ENCODE assay signal across 18 cellular contexts in genomic region chr2:96591494-96591893, GRCh38. TPM values are rescaled to one million over a fixed set of nuclear protein-coding genes. Genes with fewer than 3 reads are reported as not detected.
A peak's percentile ranks its signal among the peaks of the same experiment; 100 is the strongest.
DNase-seq lines count a peak whose midpoint lies in the region; ATAC-seq and TF ChIP-seq lines count a peak whose summit lies in the region.
"Had no signal": no experiment of that assay in that cellular context is flagged by ENCODE, and none has a peak within 500 bp of the region (broad histone marks: within the 10 kb centered on the region; RNA-seq: fewer than 3 reads in every experiment).

No MANE protein-coding gene starts in this region.

- H3K4me1 Mint-ChIP-seq in CD8-positive, alpha-beta memory T cell, result peaks cover 44 to 73% (median 60%) of the 10 kb centered on the region in 3 donors
- H3K4me1 Mint-ChIP-seq in central memory CD8-positive, alpha-beta T cell, result peaks cover 75% of the 10 kb centered on the region
- peaks cover 4% of the 10 kb centered on the region for H3K4me1 Mint-ChIP-seq in memory B cell

- in situ Hi-C loops in gastrocnemius medialis (cut with MboI; ENCODE audit: low sequenced_read_pairs in 4 of 4), result no loop called here

- H3K36me3 ChIP-seq in CD8-positive, alpha-beta memory T cell (ENCODE audit: insufficient read depth, low read length), result peaks cover 7% of the 10 kb centered on the region
- peaks cover 0 to 39% of the 10 kb centered on the region in 2 donors for H3K36me3 ChIP-seq in gastrocnemius medialis

- no peak for TF ChIP-seq POLR2A in gastrocnemius medialis (IDR thresholded peaks at IDR 0.05)

- no peak for TF ChIP-seq CTCF in gastrocnemius medialis (IDR thresholded peaks at IDR 0.05 in 4 of 5, conservative IDR thresholded peaks at IDR 0.05 in 1 of 5)

- H3K27me3 ChIP-seq in CD8-positive, alpha-beta memory T cell (ENCODE audit: insufficient read depth, low read length, poor library complexity, severe bottlenecking), result no peaks in the 10 kb centered on the region
- H3K27me3 ChIP-seq in gastrocnemius medialis, result no peaks in the 10 kb centered on the region
- H3K27me3 ChIP-seq: BLaER1 treated with 17β-estradiol and CSF1 and Interleukin-3, amounts not matched to agents 10 nM and 100 nM had no signal

- CTCF ChIA-PET in CD8-positive, alpha-beta memory T cell (lab: Charles Lee), result no interaction called here

- POLR2A ChIA-PET in CD8-positive, alpha-beta memory T cell (lab: Charles Lee), result no interaction called here

- H3K9me3 ChIP-seq in CD8-positive, alpha-beta memory T cell (ENCODE audit: low read length), result no peaks in the 10 kb centered on the region
- no peaks in the 10 kb centered on the region for H3K9me3 ChIP-seq in gastrocnemius medialis
- H3K9me3 ChIP-seq: Caco-2 had no signal

- peaks cover 11 to 60% (median 14%) of the 10 kb centered on the region in 3 donors for H3K36me3 Mint-ChIP-seq in CD8-positive, alpha-beta memory T cell
- H3K36me3 Mint-ChIP-seq in central memory CD8-positive, alpha-beta T cell (ENCODE audit: insufficient read depth), result peaks cover 21% of the 10 kb centered on the region
- peaks cover 32% of the 10 kb centered on the region for H3K36me3 Mint-ChIP-seq in memory B cell

- H3K4me3 Mint-ChIP-seq in CD8-positive, alpha-beta memory T cell, result no peak overlapping the region
- no peak overlapping the region for H3K4me3 Mint-ChIP-seq in central memory CD8-positive, alpha-beta T cell
- H3K4me3 Mint-ChIP-seq in memory B cell, result no peak overlapping the region
- H3K4me3 Mint-ChIP-seq: CD8-positive, alpha-beta T cell; HFFc6 had no signal

- H3K27me3 Mint-ChIP-seq in CD8-positive, alpha-beta memory T cell, result no peaks in the 10 kb centered on the region
- H3K27me3 Mint-ChIP-seq in central memory CD8-positive, alpha-beta T cell, result no peaks in the 10 kb centered on the region
- no peaks in the 10 kb centered on the region for H3K27me3 Mint-ChIP-seq in memory B cell

- H3K27ac ChIP-seq in CD8-positive, alpha-beta memory T cell (ENCODE audit: low read depth, low read length), result no peak overlapping the region
- H3K27ac ChIP-seq in gastrocnemius medialis, result no peak overlapping the region
- H3K27ac ChIP-seq: BLaER1 treated with 17β-estradiol and CSF1 and Interleukin-3, amounts not matched to agents 10 nM and 100 nM; HL-60 had no signal

- ATAC-seq in central memory CD8-positive, alpha-beta T cell (replicated peaks; ENCODE audit: extremely low read depth, poor library complexity, severe bottlenecking), result no peak
- ATAC-seq in memory B cell (ENCODE audit: low read depth) (no peak), gastrocnemius medialis (no peak), HG02981 (IDR thresholded peaks at IDR 0.05; ENCODE audit: unreplicated experiment) (no peak)
- ATAC-seq: CD8-positive, alpha-beta T cell had no signal

- no peaks in the 10 kb centered on the region for H3K9me3 Mint-ChIP-seq in CD8-positive, alpha-beta memory T cell
- H3K9me3 Mint-ChIP-seq in central memory CD8-positive, alpha-beta T cell, result no peaks in the 10 kb centered on the region
- no peaks in the 10 kb centered on the region for H3K9me3 Mint-ChIP-seq in memory B cell
- H3K9me3 Mint-ChIP-seq: CD8-positive, alpha-beta T cell; HFFc6 had no signal

- peak; percentile 6 for DNase-seq in CD1c-positive myeloid dendritic cell (ENCODE audit: extremely low spot score)
- no peak for DNase-seq in CD8-positive, alpha-beta memory T cell
- DNase-seq in central memory CD8-positive, alpha-beta T cell (ENCODE audit: low spot score in 2 of 2), result no peak
- DNase-seq in memory B cell (ENCODE audit: low spot score in 2 of 2), result no peak
- no peak for DNase-seq in HuH-7.5 (ENCODE audit: low spot score)
- DNase-seq in gastrocnemius medialis, result no peak
- no peak for DNase-seq in Kasumi-1 (lab: John Stamatoyannopoulos, UW)
- DNase-seq: ACHN; Caco-2; CD8-positive, alpha-beta T cell; DND-41; GDM1; HCEC 1CT; HFFc6 had no signal

- no peak overlapping the region for H3K4me3 ChIP-seq in CD8-positive, alpha-beta memory T cell (ENCODE audit: low read length)
- no peak overlapping the region for H3K4me3 ChIP-seq in gastrocnemius medialis
- H3K4me3 ChIP-seq: BLaER1 treated with 17β-estradiol and CSF1 and Interleukin-3, amounts not matched to agents 10 nM and 100 nM had no signal

- peak overlapping the region in 5 of 8 donors; percentile 2 to 66 (median 12) for H3K27ac Mint-ChIP-seq in CD8-positive, alpha-beta memory T cell
- peak overlapping the region; percentile 17 for H3K27ac Mint-ChIP-seq in central memory CD8-positive, alpha-beta T cell (ENCODE audit: low read depth)
- peak overlapping the region; percentile 29 for H3K27ac Mint-ChIP-seq in memory B cell
- H3K27ac Mint-ChIP-seq: HFFc6 had no signal

- peaks cover 27% of the 10 kb centered on the region for H3K4me1 ChIP-seq in CD8-positive, alpha-beta memory T cell (ENCODE audit: insufficient read depth, low read length)
- H3K4me1 ChIP-seq in gastrocnemius medialis, result peaks cover 21 to 35% of the 10 kb centered on the region in 2 donors
- H3K4me1 ChIP-seq: Caco-2 had no signal

- intact Hi-C loops in gastrocnemius medialis (cut with DNase I; ENCODE audit: low total_unique reads), result no loop called here

RNA-seq across cellular contexts. Expression of gene KANSL3, which starts 46.6 kb away (rescaled TPM):
- total RNA-seq in CD8-positive, alpha-beta memory T cell, result 10 to 100 TPM; 42.2 to 46.6 TPM
- 18.3 TPM for polyA plus RNA-seq in CD8-positive, alpha-beta memory T cell
- total RNA-seq in gastrocnemius medialis, result 10 to 100 TPM; 49.4 to 76.9 (median 60.4) TPM

RNA-seq across cellular contexts. Expression of gene FER1L5, which starts 51.1 kb away (rescaled TPM):
- total RNA-seq in CD8-positive, alpha-beta memory T cell, result not detected
- polyA plus RNA-seq in CD8-positive, alpha-beta memory T cell, result not detected
- total RNA-seq in gastrocnemius medialis, result not detected
- total RNA-seq: CD8-positive, alpha-beta T cell; H4; HFFc6 had no signal

RNA-seq across cellular contexts. Expression of gene ARID5A, which starts 54.9 kb away (rescaled TPM):
- total RNA-seq in CD8-positive, alpha-beta memory T cell, result 100 to 1,000 TPM; 146 to 147 TPM
- 84.0 TPM for polyA plus RNA-seq in CD8-positive, alpha-beta memory T cell
- 100 to 1,000 TPM in 1 of 4 donors, 10 to 100 TPM in 1, 1 to 10 TPM in 2; 6.7 to 126 (median 30.5) TPM for total RNA-seq in gastrocnemius medialis
